Comparison of ENCODE assay signal across 27 cellular contexts in genomic region chr1:233045591-233045990, GRCh38.
DNase-seq lines count a peak whose midpoint lies in the region; ATAC-seq, FAIRE-seq and TF ChIP-seq lines count a peak whose summit lies in the region.
"Had no signal": no experiment of that assay in that cellular context is flagged by ENCODE, and none has a peak within 500 bp of the region (broad histone marks: within the 10 kb centered on the region; RNA-seq: fewer than 3 reads in every experiment).

No MANE protein-coding gene starts in this region.

- DNase-seq in NCI-H82 (lab: John Stamatoyannopoulos, UW): peak; percentile 46
- DNase-seq in NCI-H82 treated with DMSO at 0.1 percent for 48 hours (lab: John Stamatoyannopoulos, UW; ENCODE audit: unreplicated experiment): no peak
- peak; percentile 30 for DNase-seq in choroid plexus epithelial cell (ENCODE audit: low read depth)
- DNase-seq in kidney tubule cell (ENCODE audit: low spot score): peak; percentile 3
- DNase-seq in superior temporal gyrus (ENCODE audit: extremely low spot score): peak; percentile 13
- no peak for DNase-seq in GM12891 (ENCODE audit: insufficient read length, low spot score)
- DNase-seq: activated T-cell treated with anti-CD3 and anti-CD28 coated beads for 4 hours; aorta; H7; heart right ventricle; kidney glomerular epithelial cell; mammary epithelial cell; NCI-H1105; NCI-H2029; NCI-H2227 treated with DMSO at 0.1 percent for 48 hours; NCI-H69; right lobe of liver; stimulated activated CD4-positive, alpha-beta T cell treated with anti-CD3 and anti-CD28 coated beads, Interleukin-15, amount 100 ng/mL, for 24 hours; stimulated activated naive CD8-positive, alpha-beta T cell treated with anti-CD3 and anti-CD28 coated beads, Interleukin-15, Interleukin-2, amounts not matched to agents 100 U/mL and 50 U/mL, for 24 hours; T-helper 2 cell had no signal

- no peak for FAIRE-seq in GM12891 (lab: Jason Lieb, UNC)
- FAIRE-seq: GM12892, urothelium cell line had no signal

- no peak for TF ChIP-seq CTCF in choroid plexus epithelial cell (conservative IDR thresholded peaks at IDR 0.05; ENCODE audit: low read depth, low read length)

- ATAC-seq in GM18858 (IDR thresholded peaks at IDR 0.05; ENCODE audit: unreplicated experiment): no peak
- no peak for ATAC-seq in GM19395 (IDR thresholded peaks at IDR 0.05; ENCODE audit: unreplicated experiment)
- ATAC-seq: heart right ventricle; right lobe of liver; stimulated activated naive CD8-positive, alpha-beta T cell treated with anti-CD3 and anti-CD28 coated beads, Interleukin-15, Interleukin-2, amounts not matched to agents 100 U/mL and 50 U/mL, for 24 hours had no signal

- TF ChIP-seq POLR2A in GM12891 (IDR thresholded peaks at IDR 0.05; ENCODE audit: low read depth, low read length): no peak

- H3K4me3 ChIP-seq in choroid plexus epithelial cell (ENCODE audit: low read depth, low read length): no peak overlapping the region
- H3K4me3 ChIP-seq: dorsolateral prefrontal cortex, heart right ventricle, neural progenitor cell, right lobe of liver, thoracic aorta had no signal

TF ChIP-seq in GM12891, 5 proteins besides CTCF, POLR2A, EP300 and RAD21:
- no peak for TF ChIP-seq SPI1 (IDR thresholded peaks at IDR 0.05; ENCODE audit: low read depth, low read length)
- TF ChIP-seq POU2F2 (IDR thresholded peaks at IDR 0.05; ENCODE audit: low read depth, low read length): no peak
- TF ChIP-seq TAF1 (IDR thresholded peaks at IDR 0.05; ENCODE audit: low read depth, low read length): no peak
- TF ChIP-seq POLR2AphosphoS5 (IDR thresholded peaks at IDR 0.05; ENCODE audit: low read depth, low read length): no peak
- no peak for TF ChIP-seq PAX5 (IDR thresholded peaks at IDR 0.05; ENCODE audit: insufficient read depth, low read length, severe bottlenecking)

Comparison
In these comparisons a context has a peak if more than half of its experiments do, and no peak if none do; other contexts are left out.
1. DNase-seq: peak in NCI-H82 (single experiment), choroid plexus epithelial cell (single experiment), kidney tubule cell (single experiment) and superior temporal gyrus (single experiment); none in NCI-H82 treated with DMSO at 0.1 percent for 48 hours (single experiment) and GM12891 (single experiment).